22 cellular contexts compared by ENCODE assay signal in genomic region chr14:106841701-106842100, GRCh38.
DNase-seq lines count a peak whose midpoint lies in the region; ATAC-seq, FAIRE-seq and TF ChIP-seq lines count a peak whose summit lies in the region.
"Had no signal": no experiment of that assay in that cellular context is flagged by ENCODE, and none has a peak within 500 bp of the region (broad histone marks: within the 10 kb centered on the region; RNA-seq: fewer than 3 reads in every experiment).

No MANE protein-coding gene starts in this region.

- CTCF ChIA-PET in SK-N-SH (lab: Yijun Ruan, JAX) (interaction anchor here (0.7 to 2.4 kb wide), 5 partner anchors 11 to 39 kb away, joined by 3 to 13 read pairs (median 3); no protein-coding TSS in a partner anchor), PC-9 (lab: Charles Lee) (no interaction called here)

- no peak for ATAC-seq in SK-N-SH treated with all-trans-retinoic acid at 6 μM for 48 hours
- no peak for ATAC-seq in HG02885 (IDR thresholded peaks at IDR 0.05; ENCODE audit: poor library complexity, unreplicated experiment)
- ATAC-seq: activated T-cell treated with anti-CD3 and anti-CD28 coated beads, Interleukin-2, amount 50 U/mL, for 4 hours; gastroesophageal sphincter; T-helper 17 cell had no signal

- FAIRE-seq in bronchial epithelial cell (lab: Jason Lieb, UNC), result peak; percentile 32

- TF ChIP-seq EP300 in SK-N-SH (IDR thresholded peaks at IDR 0.05; ENCODE audit: borderline replicate concordance in 1 of 2, low read depth in 1 of 2, low read length in 1 of 2), result no peak

- TF ChIP-seq CTCF in SK-N-SH (IDR thresholded peaks at IDR 0.05), result no peak
- TF ChIP-seq CTCF in PC-9 (conservative IDR thresholded peaks at IDR 0.05), result no peak
- TF ChIP-seq CTCF in bronchial epithelial cell (IDR thresholded peaks at IDR 0.05; ENCODE audit: insufficient read depth, low read length, severe bottlenecking), result no peak

- H3K4me3 ChIP-seq in SK-N-SH (ENCODE audit: low read depth in 2 of 2, low read length in 1 of 2) (no peak overlapping the region), PC-9 (no peak overlapping the region), bronchial epithelial cell (ENCODE audit: low read depth, low read length) (no peak overlapping the region)
- H3K4me3 ChIP-seq: cardiac muscle cell, esophagus squamous epithelium, gastroesophageal sphincter, HAP-1, skin epidermis had no signal

- BruUV-seq in PC-9 (replicated peaks; lab: Mats Ljungman, UMichigan), result no TSS peak

- no peak overlapping the region for H2AFZ ChIP-seq in SK-N-SH (ENCODE audit: low read depth)
- H2AFZ ChIP-seq in PC-9, result no peak overlapping the region

- no peak for DNase-seq in SK-N-SH
- peak; percentile 4 to 57 for DNase-seq in PC-9
- peak; percentile 73 for DNase-seq in bronchial epithelial cell (ENCODE audit: low read depth)
- DNase-seq in renal cortical epithelial cell (ENCODE audit: low read depth), result peak; percentile 75
- DNase-seq in hippocampal formation (lab: John Stamatoyannopoulos, UW), result no peak
- DNase-seq in cerebellar nuclear complex (lab: John Stamatoyannopoulos, UW), result no peak
- DNase-seq: 8988T; activated CD4-positive, alpha-beta T cell treated with anti-CD3 and anti-CD28 coated beads for 4 hours; activated naive CD4-positive, alpha-beta T cell; activated T-cell treated with anti-CD3 and anti-CD28 coated beads, Interleukin-2, amount 50 U/mL, for 4 hours; endodermal cell; esophagus squamous epithelium; islet precursor cell; NCI-H2029 treated with DMSO at 0.1 percent for 48 hours; stimulated activated CD4-positive, alpha-beta T cell treated with anti-CD3 and anti-CD28 coated beads, Interleukin-1b, Interleukin-23, amount 100 ng/mL, for 48 hours; T-helper 17 cell had no signal

- POLR2A ChIA-PET in SK-N-SH (lab: Yijun Ruan, JAX) (no interaction called here), PC-9 (lab: Charles Lee; ENCODE audit: unreplicated experiment) (no interaction called here)

- H4K20me1 ChIP-seq in SK-N-SH (ENCODE audit: insufficient read depth), result no peaks in the 10 kb centered on the region
- no peaks in the 10 kb centered on the region for H4K20me1 ChIP-seq in PC-9 (ENCODE audit: insufficient read depth)

- no peaks in the 10 kb centered on the region for H3K9me3 ChIP-seq in SK-N-SH
- H3K9me3 ChIP-seq in PC-9 (ENCODE audit: insufficient read depth, low read depth), result no peaks in the 10 kb centered on the region
- H3K9me3 ChIP-seq: esophagus squamous epithelium, gastroesophageal sphincter, HAP-1 had no signal

- 22% methylated on average over 3 of the region's 3 CpGs for WGBS in SK-N-SH (ENCODE audit: low lambda C conversion rate)

- H3K9ac ChIP-seq in SK-N-SH, result no peak overlapping the region

- no peak overlapping the region for H3K27ac ChIP-seq in SK-N-SH (ENCODE audit: low read depth in 2 of 2, low read length in 1 of 2)
- H3K27ac ChIP-seq in PC-9, result no peak overlapping the region
- H3K27ac ChIP-seq: cardiac muscle cell, esophagus squamous epithelium, gastroesophageal sphincter, skin epidermis had no signal

- no peaks in the 10 kb centered on the region for H3K79me2 ChIP-seq in SK-N-SH (ENCODE audit: insufficient read depth)
- H3K79me2 ChIP-seq in PC-9 (ENCODE audit: low read depth), result no peaks in the 10 kb centered on the region

- no peaks in the 10 kb centered on the region for H3K9me2 ChIP-seq in SK-N-SH
- no peaks in the 10 kb centered on the region for H3K9me2 ChIP-seq in PC-9 (ENCODE audit: insufficient read depth)

- H3K4me1 ChIP-seq in SK-N-SH (ENCODE audit: control insufficient read depth in 1 of 2, insufficient read depth in 2 of 2, low read depth in 1 of 2, low read length in 1 of 2), result peaks cover 12 to 19% of the 10 kb centered on the region in 2 experiments; a peak in 3 of 4 replicates
- no peaks in the 10 kb centered on the region; the same call in 1 of the 2 replicates for H3K4me1 ChIP-seq in PC-9 (replicated peaks; ENCODE audit: insufficient read depth)
- H3K4me1 ChIP-seq: gastroesophageal sphincter, HAP-1 had no signal

- intact Hi-C loops in PC-9 (cut with micrococcal nuclease; ENCODE audit: unreplicated experiment), result no loop called here

- no peaks in the 10 kb centered on the region for H3K36me3 ChIP-seq in SK-N-SH (replicated peaks in 1 of 2; ENCODE audit: control insufficient read depth in 1 of 2, insufficient read depth in 2 of 2, low read length in 1 of 2)
- H3K36me3 ChIP-seq in PC-9 (ENCODE audit: low read depth), result no peaks in the 10 kb centered on the region
- no peaks in the 10 kb centered on the region for H3K36me3 ChIP-seq in bronchial epithelial cell (ENCODE audit: control insufficient read depth, insufficient read depth, low read length)
- H3K36me3 ChIP-seq: cardiac muscle cell, esophagus squamous epithelium, gastroesophageal sphincter, HAP-1 had no signal

- peaks cover 13% of the 10 kb centered on the region for H3F3A ChIP-seq in SK-N-SH (replicated peaks; ENCODE audit: insufficient read depth)
- H3F3A ChIP-seq in PC-9 (ENCODE audit: insufficient read depth, low read depth), result no peaks in the 10 kb centered on the region

- no peak for TF ChIP-seq RAD21 in SK-N-SH (IDR thresholded peaks at IDR 0.05; ENCODE audit: low read length)

- H3K27me3 ChIP-seq in SK-N-SH (ENCODE audit: insufficient read depth), result no peaks in the 10 kb centered on the region
- H3K27me3 ChIP-seq in PC-9 (ENCODE audit: insufficient read depth, low read depth), result peaks cover 26% of the 10 kb centered on the region; the same call in 1 of the 2 replicates
- no peaks in the 10 kb centered on the region for H3K27me3 ChIP-seq in bronchial epithelial cell (ENCODE audit: control insufficient read depth, insufficient read depth, low read length)
- H3K27me3 ChIP-seq: cardiac muscle cell had no signal

- H3K4me2 ChIP-seq in SK-N-SH (no peak overlapping the region), PC-9 (no peak overlapping the region)

TF ChIP-seq in SK-N-SH, 30 proteins besides CTCF, POLR2A, EP300 and RAD21 (continues in another document):
- TF ChIP-seq GATA2 (CRISPR knock-in tag; IDR thresholded peaks at IDR 0.05), result no peak
- TF ChIP-seq USF2 (IDR thresholded peaks at IDR 0.05; ENCODE audit: borderline replicate concordance, low read depth, low read length), result no peak
- peak; percentile 16; the same call in 1 of the 2 replicates for TF ChIP-seq JUND (IDR thresholded peaks at IDR 0.05)
- no peak for TF ChIP-seq RFX5 (IDR thresholded peaks at IDR 0.05; ENCODE audit: low read length)
- no peak for TF ChIP-seq FOXJ3 (CRISPR knock-in tag; IDR thresholded peaks at IDR 0.05)
- TF ChIP-seq TCF12 (IDR thresholded peaks at IDR 0.05), result peak; percentile 44
- TF ChIP-seq ZBTB33 (IDR thresholded peaks at IDR 0.05; ENCODE audit: borderline replicate concordance, low read depth), result no peak

TF ChIP-seq in SK-N-SH treated with all-trans-retinoic acid at 6 μM for 48 hours, 23 proteins besides CTCF, POLR2A, EP300 and RAD21 (continues in another document):
- TF ChIP-seq ZNF565 (CRISPR knock-in tag; conservative IDR thresholded peaks at IDR 0.05; ENCODE audit: low read depth) (no peak), ZC3H10 (CRISPR knock-in tag; IDR thresholded peaks at IDR 0.05) (no peak), TOX (CRISPR knock-in tag; IDR thresholded peaks at IDR 0.05; ENCODE audit: borderline replicate concordance) (no peak), SNAI2 (CRISPR knock-in tag; IDR thresholded peaks at IDR 0.05) (no peak), OSR1 (CRISPR knock-in tag; IDR thresholded peaks at IDR 0.05) (no peak), TCF4 (CRISPR knock-in tag; IDR thresholded peaks at IDR 0.05; ENCODE audit: borderline replicate concordance) (no peak), TSHZ2 (CRISPR knock-in tag; IDR thresholded peaks at IDR 0.05) (no peak), ZFP3 (CRISPR knock-in tag; IDR thresholded peaks at IDR 0.05) (no peak), PPARA (CRISPR knock-in tag; IDR thresholded peaks at IDR 0.05; ENCODE audit: borderline replicate concordance) (no peak), CREB5 (CRISPR knock-in tag; IDR thresholded peaks at IDR 0.05; ENCODE audit: low read depth) (no peak)

Comparison
In these comparisons a context has a peak if more than half of its experiments do, and no peak if none do; other contexts are left out.
1. DNase-seq: peak in PC-9 (2 of 2), bronchial epithelial cell (single experiment) and renal cortical epithelial cell (single experiment); none in SK-N-SH (single experiment), hippocampal formation (0 of 2) and cerebellar nuclear complex (0 of 2).